1 cellular context compared by ENCODE assay signal in genomic region chr21:44058652-44058964, GRCh38.
TF ChIP-seq lines count a peak whose summit lies in the region.

No MANE protein-coding gene starts in this region.

TF ChIP-seq in GM23338, 12 proteins besides CTCF, POLR2A, EP300 and RAD21 (continued from another document):
- TF ChIP-seq ETS1 (IDR thresholded peaks at IDR 0.05) (no peak), ZNF462 (CRISPR knock-in tag; IDR thresholded peaks at IDR 0.05) (no peak)
TF ChIP-seq in GM23338: peak in this region for 0.
